In the genomic region with DNA sequence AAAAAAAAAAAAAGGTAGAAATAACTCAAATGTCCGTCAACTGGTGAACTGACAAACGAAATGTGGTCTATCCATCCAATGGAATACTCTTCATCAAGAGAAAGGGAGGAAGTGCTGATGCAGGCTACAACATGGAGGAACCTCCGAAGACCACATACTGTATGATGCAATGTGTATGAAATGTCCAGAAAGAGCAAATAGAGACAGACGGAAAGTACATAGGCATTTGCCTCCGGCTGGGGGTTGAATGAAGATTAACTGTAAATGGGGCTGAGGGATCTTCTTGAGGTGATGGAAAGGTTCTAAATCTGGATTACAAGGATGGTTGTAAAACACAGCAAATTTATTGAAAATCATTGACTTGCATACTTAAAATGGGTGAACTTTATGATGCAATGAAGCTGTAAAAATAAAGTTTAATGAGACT, we compare ENCODE assay signal across 1 cellular context.
A peak's percentile ranks its signal among the peaks of the same experiment; 100 is the strongest.
TF ChIP-seq lines count a peak whose summit lies in the region.

No MANE protein-coding gene starts in this region.

TF ChIP-seq in K562, 482 proteins besides CTCF, POLR2A, EP300 and RAD21 (continued from another document and continues in another):
- TF ChIP-seq NKRF (IDR thresholded peaks at IDR 0.05; ENCODE audit: borderline replicate concordance) = no peak
- TF ChIP-seq, protein P1, sequence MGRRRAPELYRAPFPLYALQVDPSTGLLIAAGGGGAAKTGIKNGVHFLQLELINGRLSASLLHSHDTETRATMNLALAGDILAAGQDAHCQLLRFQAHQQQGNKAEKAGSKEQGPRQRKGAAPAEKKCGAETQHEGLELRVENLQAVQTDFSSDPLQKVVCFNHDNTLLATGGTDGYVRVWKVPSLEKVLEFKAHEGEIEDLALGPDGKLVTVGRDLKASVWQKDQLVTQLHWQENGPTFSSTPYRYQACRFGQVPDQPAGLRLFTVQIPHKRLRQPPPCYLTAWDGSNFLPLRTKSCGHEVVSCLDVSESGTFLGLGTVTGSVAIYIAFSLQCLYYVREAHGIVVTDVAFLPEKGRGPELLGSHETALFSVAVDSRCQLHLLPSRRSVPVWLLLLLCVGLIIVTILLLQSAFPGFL (CRISPR knock-in tag; IDR thresholded peaks at IDR 0.05) = no peak
- TF ChIP-seq, protein P2, sequence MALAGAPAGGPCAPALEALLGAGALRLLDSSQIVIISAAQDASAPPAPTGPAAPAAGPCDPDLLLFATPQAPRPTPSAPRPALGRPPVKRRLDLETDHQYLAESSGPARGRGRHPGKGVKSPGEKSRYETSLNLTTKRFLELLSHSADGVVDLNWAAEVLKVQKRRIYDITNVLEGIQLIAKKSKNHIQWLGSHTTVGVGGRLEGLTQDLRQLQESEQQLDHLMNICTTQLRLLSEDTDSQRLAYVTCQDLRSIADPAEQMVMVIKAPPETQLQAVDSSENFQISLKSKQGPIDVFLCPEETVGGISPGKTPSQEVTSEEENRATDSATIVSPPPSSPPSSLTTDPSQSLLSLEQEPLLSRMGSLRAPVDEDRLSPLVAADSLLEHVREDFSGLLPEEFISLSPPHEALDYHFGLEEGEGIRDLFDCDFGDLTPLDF (CRISPR knock-in tag; IDR thresholded peaks at IDR 0.05) = no peak
- TF ChIP-seq TSC22D4 (tag; IDR thresholded peaks at IDR 0.05) = no peak
- TF ChIP-seq ZFP1 (CRISPR knock-in tag; IDR thresholded peaks at IDR 0.05) = no peak
- TF ChIP-seq IRF9 (tag; IDR thresholded peaks at IDR 0.05) = peak; percentile 95
- TF ChIP-seq NUFIP1 (IDR thresholded peaks at IDR 0.05; ENCODE audit: partially characterized antibody) = no peak
- no peak for TF ChIP-seq HIVEP1 (CRISPR knock-in tag; IDR thresholded peaks at IDR 0.05)
- no peak for TF ChIP-seq CUX1 (CRISPR knock-in tag; IDR thresholded peaks at IDR 0.05)
- TF ChIP-seq JUND (IDR thresholded peaks at IDR 0.05; ENCODE audit: borderline replicate concordance, low read depth, low read length) = peak; percentile 77
- TF ChIP-seq JUND (tag; IDR thresholded peaks at IDR 0.05; ENCODE audit: borderline replicate concordance, low read depth, low read length) = peak; percentile 65; the same call in 1 of the 3 replicates
- TF ChIP-seq BRD9 (IDR thresholded peaks at IDR 0.05; ENCODE audit: low read depth, partially characterized antibody) = peak; percentile 73
- TF ChIP-seq ZNF134 (CRISPR knock-in tag; conservative IDR thresholded peaks at IDR 0.05) = no peak
- no peak for TF ChIP-seq ARID2 (IDR thresholded peaks at IDR 0.05)
- TF ChIP-seq SIX5 (IDR thresholded peaks at IDR 0.05; ENCODE audit: borderline replicate concordance in 1 of 2, insufficient read depth in 1 of 2, low read depth in 1 of 2, low read length in 2 of 2) = no peak
- no peak for TF ChIP-seq SAFB2 (IDR thresholded peaks at IDR 0.05; ENCODE audit: borderline replicate concordance, low read depth, low read length, severe bottlenecking)
- TF ChIP-seq, protein P3, sequence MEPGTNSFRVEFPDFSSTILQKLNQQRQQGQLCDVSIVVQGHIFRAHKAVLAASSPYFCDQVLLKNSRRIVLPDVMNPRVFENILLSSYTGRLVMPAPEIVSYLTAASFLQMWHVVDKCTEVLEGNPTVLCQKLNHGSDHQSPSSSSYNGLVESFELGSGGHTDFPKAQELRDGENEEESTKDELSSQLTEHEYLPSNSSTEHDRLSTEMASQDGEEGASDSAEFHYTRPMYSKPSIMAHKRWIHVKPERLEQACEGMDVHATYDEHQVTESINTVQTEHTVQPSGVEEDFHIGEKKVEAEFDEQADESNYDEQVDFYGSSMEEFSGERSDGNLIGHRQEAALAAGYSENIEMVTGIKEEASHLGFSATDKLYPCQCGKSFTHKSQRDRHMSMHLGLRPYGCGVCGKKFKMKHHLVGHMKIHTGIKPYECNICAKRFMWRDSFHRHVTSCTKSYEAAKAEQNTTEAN (CRISPR knock-in tag; IDR thresholded peaks at IDR 0.05) = no peak
- no peak for TF ChIP-seq BCLAF1 (IDR thresholded peaks at IDR 0.05; ENCODE audit: borderline replicate concordance in 1 of 2, control insufficient read depth in 1 of 2, low read depth in 2 of 2, low read length in 1 of 2)
- no peak for TF ChIP-seq NRF1 (conservative IDR thresholded peaks at IDR 0.05 in 1 of 2, IDR thresholded peaks at IDR 0.05 in 1 of 2)
- TF ChIP-seq, protein P4, sequence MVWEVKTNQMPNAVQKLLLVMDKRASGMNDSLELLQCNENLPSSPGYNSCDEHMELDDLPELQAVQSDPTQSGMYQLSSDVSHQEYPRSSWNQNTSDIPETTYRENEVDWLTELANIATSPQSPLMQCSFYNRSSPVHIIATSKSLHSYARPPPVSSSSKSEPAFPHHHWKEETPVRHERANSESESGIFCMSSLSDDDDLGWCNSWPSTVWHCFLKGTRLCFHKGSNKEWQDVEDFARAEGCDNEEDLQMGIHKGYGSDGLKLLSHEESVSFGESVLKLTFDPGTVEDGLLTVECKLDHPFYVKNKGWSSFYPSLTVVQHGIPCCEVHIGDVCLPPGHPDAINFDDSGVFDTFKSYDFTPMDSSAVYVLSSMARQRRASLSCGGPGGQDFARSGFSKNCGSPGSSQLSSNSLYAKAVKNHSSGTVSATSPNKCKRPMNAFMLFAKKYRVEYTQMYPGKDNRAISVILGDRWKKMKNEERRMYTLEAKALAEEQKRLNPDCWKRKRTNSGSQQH (CRISPR knock-in tag; IDR thresholded peaks at IDR 0.05) = no peak
- TF ChIP-seq, protein P5, sequence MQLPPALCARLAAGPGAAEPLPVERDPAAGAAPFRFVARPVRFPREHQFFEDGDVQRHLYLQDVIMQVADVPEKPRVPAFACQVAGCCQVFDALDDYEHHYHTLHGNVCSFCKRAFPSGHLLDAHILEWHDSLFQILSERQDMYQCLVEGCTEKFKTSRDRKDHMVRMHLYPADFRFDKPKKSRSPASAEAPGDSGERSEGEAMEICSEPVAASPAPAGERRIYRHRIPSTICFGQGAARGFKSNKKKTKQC (CRISPR knock-in tag; IDR thresholded peaks at IDR 0.05) = no peak
- TF ChIP-seq KAT2B (IDR thresholded peaks at IDR 0.05; ENCODE audit: low read depth, low read length) = no peak
- 0 out of 2 replicates have a peak, but pooled peaks have one; percentile 50 for TF ChIP-seq HDAC8 (tag; IDR thresholded peaks at IDR 0.05)
- TF ChIP-seq ZNF639 (CRISPR knock-in tag; conservative IDR thresholded peaks at IDR 0.05 in 1 of 2, IDR thresholded peaks at IDR 0.05 in 1 of 2) = no peak
- peak; percentile 87 for TF ChIP-seq ATF7 (IDR thresholded peaks at IDR 0.05)
- no peak for TF ChIP-seq ZNF398 (CRISPR knock-in tag; IDR thresholded peaks at IDR 0.05)
- no peak for TF ChIP-seq TFAM (CRISPR knock-in tag; conservative IDR thresholded peaks at IDR 0.05)
- peak; percentile 69; the same call in 1 of the 2 replicates for TF ChIP-seq NBN (IDR thresholded peaks at IDR 0.05; ENCODE audit: low read depth)
- no peak for TF ChIP-seq STAG1 (CRISPR knock-in tag; IDR thresholded peaks at IDR 0.05; ENCODE audit: borderline replicate concordance)
- TF ChIP-seq RBM22 (IDR thresholded peaks at IDR 0.05; ENCODE audit: low read depth, low read length, poor library complexity, severe bottlenecking) = no peak
- no peak for TF ChIP-seq ZNF740 (CRISPR knock-in tag; IDR thresholded peaks at IDR 0.05)
- no peak for TF ChIP-seq ZNF740 (tag; IDR thresholded peaks at IDR 0.05)
